ENCODE assay signal across 15 cellular contexts in the genomic region with DNA sequence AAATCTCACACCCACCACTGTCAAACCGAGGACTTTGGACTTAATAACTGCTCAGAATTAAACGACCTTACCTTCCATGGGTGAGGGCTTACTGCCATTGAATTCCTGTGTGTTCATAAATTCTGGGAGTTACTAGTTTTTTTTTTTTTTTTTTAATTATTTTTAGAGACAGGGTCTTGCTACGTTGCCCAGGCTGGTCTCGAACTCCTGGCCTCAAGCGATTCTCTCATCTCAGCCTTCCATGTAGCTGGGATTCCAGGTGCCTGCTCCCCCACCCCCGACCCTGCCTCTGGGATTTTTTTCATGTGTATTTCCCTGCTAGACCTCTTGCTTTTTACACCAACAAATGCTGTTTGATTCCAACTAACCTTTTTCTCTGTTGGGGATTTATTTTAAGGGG. TPM values are rescaled to one million over a fixed set of nuclear protein-coding genes. Genes with fewer than 3 reads are reported as not detected.
"Had no signal": no experiment of that assay in that cellular context is flagged by ENCODE, and none has a peak within 500 bp of the region (broad histone marks: within the 10 kb centered on the region; RNA-seq: fewer than 3 reads in every experiment).

No MANE protein-coding gene starts in this region.

- H3K36me3 ChIP-seq: breast epithelium, SJSA1, upper lobe of right lung had no signal

- ATAC-seq: activated CD4-positive, CD25-positive, alpha-beta regulatory T cell treated with anti-CD3 and anti-CD28 coated beads, Interleukin-2, amount 50 U/mL, for 24 hours; mucosa of descending colon; naive thymus-derived CD8-positive, alpha-beta T cell; upper lobe of right lung had no signal

- DNase-seq: activated CD4-positive, alpha-beta T cell treated with anti-CD3 and anti-CD28 coated beads, Interleukin-2, amount 50 U/mL, for 1 hour; activated naive CD4-positive, alpha-beta T cell; activated naive CD8-positive, alpha-beta T cell treated with anti-CD3 and anti-CD28 coated beads, Interleukin-2, amount 10 ng/mL, durations not matched to agents 7 days and 5 days; stimulated activated CD4-positive, alpha-beta T cell treated with anti-CD3 and anti-CD28 coated beads, Interleukin-4, amount 100 ng/mL, for 24 hours; stimulated activated naive CD4-positive, alpha-beta T cell; substantia nigra; upper lobe of right lung had no signal

- H3K4me3 ChIP-seq: breast epithelium, mucosa of descending colon, SJSA1, skin epidermis, upper lobe of right lung had no signal

- H3K27me3 ChIP-seq: breast epithelium, SJSA1, upper lobe of right lung had no signal

- H3K9me3 ChIP-seq: breast epithelium, mucosa of descending colon, SJSA1, upper lobe of right lung had no signal

- H3K27ac ChIP-seq: SJSA1, upper lobe of right lung had no signal

RNA-seq across cellular contexts. Expression of gene CD300A, which starts 14.9 kb away (rescaled TPM):
- total RNA-seq: dermis microvascular lymphatic vessel endothelial cell, SJSA1 had no signal

RNA-seq across cellular contexts. Expression of gene GPRC5C, which starts 19.7 kb away (rescaled TPM):
- total RNA-seq: activated naive CD8-positive, alpha-beta T cell treated with anti-CD3 and anti-CD28 coated beads, Interleukin-2, amount 10 ng/mL, durations not matched to agents 7 days and 5 days; activated T-helper 1 cell treated with anti-CD3 and anti-CD28 coated beads, Interleukin-12 subunit alpha, Interleukin-12 subunit beta, Interleukin-2, Interleukin-4 antibody, amounts not matched to agents 30 ng/mL and 10 ng/mL and 1 ng/mL, durations not matched to agents 14 hours and 24 hours and 36 hours; naive thymus-derived CD8-positive, alpha-beta T cell had no signal
